17 cellular contexts compared by ENCODE assay signal in the genomic region with DNA sequence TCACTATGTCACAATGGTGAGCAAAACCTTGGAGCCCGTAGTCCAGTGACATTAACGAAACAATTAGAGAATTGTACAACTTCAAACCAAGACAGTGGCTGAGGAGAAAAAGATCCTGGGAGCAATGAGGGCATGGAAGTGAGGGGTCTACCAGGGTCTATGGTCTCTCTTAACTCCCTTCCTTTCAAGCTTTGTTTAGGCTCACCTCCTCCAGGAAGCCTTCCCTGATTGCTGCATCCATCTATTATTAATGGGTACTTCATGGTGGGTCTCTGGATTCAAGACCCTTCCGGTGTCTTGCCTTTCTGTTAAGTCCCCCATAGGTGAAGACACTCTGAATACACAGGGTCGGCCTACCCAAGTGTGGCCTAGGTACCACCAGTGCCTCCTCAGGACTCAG. TPM values are rescaled to one million over a fixed set of nuclear protein-coding genes. Genes with fewer than 3 reads are reported as not detected.
A peak's percentile ranks its signal among the peaks of the same experiment; 100 is the strongest.
DNase-seq lines count a peak whose midpoint lies in the region; ATAC-seq, FAIRE-seq and TF ChIP-seq lines count a peak whose summit lies in the region.
"Had no signal": no experiment of that assay in that cellular context is flagged by ENCODE, and none has a peak within 500 bp of the region (broad histone marks: within the 10 kb centered on the region; RNA-seq: fewer than 3 reads in every experiment).

No MANE protein-coding gene starts in this region.

- ATAC-seq in A549 = no peak
- ATAC-seq in Panc1 = no peak
- no peak for ATAC-seq in HG03520 (IDR thresholded peaks at IDR 0.05; ENCODE audit: unreplicated experiment)
- ATAC-seq: GM23338 had no signal

- CTCF ChIA-PET in A549 (lab: Yijun Ruan, JAX) = interaction anchor here (1.0 to 5.8 kb wide), 3 partner anchors 9 to 185 kb away, joined by 4 to 27 read pairs (median 5); no protein-coding TSS in a partner anchor
- CTCF ChIA-PET in Panc1 (lab: Charles Lee) = interaction anchor here (0.6 kb wide), 1 partner anchor 403 kb away, joined by 7 read pairs; no protein-coding TSS in a partner anchor

- TF ChIP-seq EP300 in A549 (IDR thresholded peaks at IDR 0.05) = no peak
- no peak for TF ChIP-seq EP300 in tibial nerve (IDR thresholded peaks at IDR 0.05)

- H3K79me2 ChIP-seq in astrocyte (ENCODE audit: insufficient read depth, low read length) = no peaks in the 10 kb centered on the region

- TF ChIP-seq RAD21 in A549 (conservative IDR thresholded peaks at IDR 0.05 in 1 of 2, IDR thresholded peaks at IDR 0.05 in 1 of 2) = no peak

- H3K4me2 ChIP-seq in A549 (no peak overlapping the region), astrocyte (ENCODE audit: low read length) (no peak overlapping the region)
- H3K4me2 ChIP-seq: GM23338 had no signal

- 87% methylated on average over 4 of the region's 4 CpGs for WGBS in A549 (ENCODE audit: missing lambda C conversion rate)
- WGBS in tibial nerve, 2 donors = 88 to 93% methylated on average over 4 of the region's 4 CpGs

- H3K27ac Mint-ChIP-seq in astrocyte (ENCODE audit: unreplicated experiment) (peak overlapping the region; percentile 55), nephron (peak overlapping the region; percentile 82 to 97 (median 93))
- H3K27ac Mint-ChIP-seq: CD4-positive, alpha-beta T cell; GM23338; IgD-negative memory B cell had no signal

- POLR2A ChIA-PET in A549 (lab: Yijun Ruan, JAX) (no interaction called here), Panc1 (lab: Charles Lee) (no interaction called here)

- H3K27ac ChIP-seq in A549 (peak overlapping the region; percentile 86 to 97), Panc1 (ENCODE audit: low read length) (peak overlapping the region; percentile 88), astrocyte (ENCODE audit: low read depth, low read length) (no peak overlapping the region), tibial nerve (no peak overlapping the region)

- H4K20me1 ChIP-seq in astrocyte (ENCODE audit: insufficient read depth, low read length) = no peaks in the 10 kb centered on the region

- no peak overlapping the region for H3K9ac ChIP-seq in astrocyte (ENCODE audit: low read length)

- no TSS peak for BruUV-seq in Panc1 (replicated peaks; lab: Mats Ljungman, UMichigan)

- H3K4me1 ChIP-seq in A549 (peaks cover 58% of the 10 kb centered on the region), Panc1 (ENCODE audit: control insufficient read depth, insufficient read depth, low read length) (peaks cover 57% of the 10 kb centered on the region), astrocyte (ENCODE audit: insufficient read depth, low read length) (peaks cover 31% of the 10 kb centered on the region), tibial nerve (peaks cover 0 to 17% (median 0%) of the 10 kb centered on the region in 4 donors)

- no peak for FAIRE-seq in A549 (lab: Jason Lieb, UNC)
- no peak for FAIRE-seq in astrocyte (lab: Jason Lieb, UNC)

- TF ChIP-seq CTCF in A549 (IDR thresholded peaks at IDR 0.05) = no peak
- no peak for TF ChIP-seq CTCF in Panc1 (IDR thresholded peaks at IDR 0.05)
- TF ChIP-seq CTCF in astrocyte (IDR thresholded peaks at IDR 0.05; ENCODE audit: insufficient read depth, low read depth, low read length) = no peak
- no peak for TF ChIP-seq CTCF in nephron (IDR thresholded peaks at IDR 0.05; ENCODE audit: unreplicated experiment in 3 of 3)
- TF ChIP-seq CTCF in tibial nerve (IDR thresholded peaks at IDR 0.05) = no peak

- H3K9me3 Mint-ChIP-seq in astrocyte (ENCODE audit: unreplicated experiment) (peaks cover 3% of the 10 kb centered on the region), nephron (peaks cover 4% of the 10 kb centered on the region)
- H3K9me3 Mint-ChIP-seq: CD4-positive, alpha-beta T cell had no signal

- H2AFZ ChIP-seq in astrocyte (ENCODE audit: low read depth, low read length) = no peak overlapping the region
- H2AFZ ChIP-seq: GM23338 had no signal

- H3K9me3 ChIP-seq in A549 (no peaks in the 10 kb centered on the region; the same call in 2 of the 3 replicates), Panc1 (ENCODE audit: control insufficient read depth, insufficient read depth, low read depth, low read length) (peaks cover 4% of the 10 kb centered on the region; the same call in 1 of the 2 replicates), astrocyte (ENCODE audit: insufficient read depth, low read depth, low read length) (no peaks in the 10 kb centered on the region), tibial nerve (peaks cover 0 to 5% (median 0%) of the 10 kb centered on the region in 4 donors)

- in situ Hi-C loops in Panc1 (cut with HindIII; ENCODE audit: low pct_unique_long_range_greater_than_20kb, low sequenced_read_pairs) = no loop called here

- H3K27me3 ChIP-seq in Panc1 (ENCODE audit: control insufficient read depth, insufficient read depth, low read length) (no peaks in the 10 kb centered on the region), astrocyte (ENCODE audit: insufficient read depth, low read length) (no peaks in the 10 kb centered on the region), tibial nerve (no peaks in the 10 kb centered on the region)

- TF ChIP-seq POLR2A in A549 (IDR thresholded peaks at IDR 0.05; ENCODE audit: low read length) (no peak), tibial nerve (IDR thresholded peaks at IDR 0.05) (no peak)

- intact Hi-C loops in Panc1 (cut with micrococcal nuclease; ENCODE audit: unreplicated experiment) = no loop called here

- no peak overlapping the region for H3K4me3 Mint-ChIP-seq in astrocyte (ENCODE audit: unreplicated experiment)
- H3K4me3 Mint-ChIP-seq in nephron = no peak overlapping the region
- H3K4me3 Mint-ChIP-seq: CD4-positive, alpha-beta T cell; GM23338; H9; IgD-negative memory B cell had no signal

- DNase-seq in A549 (ENCODE audit: low read depth in 1 of 2, low spot score in 1 of 2) (no peak), Panc1 (ENCODE audit: low read depth, low spot score) (no peak), astrocyte (ENCODE audit: low read depth) (no peak), superior temporal gyrus (ENCODE audit: extremely low spot score) (no peak), tibial nerve (ENCODE audit: low spot score in 2 of 2) (no peak)
- DNase-seq: 8988T; ACHN; C1 segment of cervical spinal cord; Calu3; CD4-positive, alpha-beta T cell; DMS 273 treated with DMSO at 0.1 percent for 48 hours; H9 had no signal

- H3K36me3 Mint-ChIP-seq in astrocyte (ENCODE audit: low read depth, unreplicated experiment) (peaks cover 3% of the 10 kb centered on the region), nephron (ENCODE audit: low read depth) (no peaks in the 10 kb centered on the region)

- H3K4me3 ChIP-seq in A549 = no peak overlapping the region
- no peak overlapping the region for H3K4me3 ChIP-seq in Panc1 (ENCODE audit: low read depth in 2 of 2, low read length in 2 of 2)
- H3K4me3 ChIP-seq in astrocyte (ENCODE audit: insufficient read depth, low read depth, low read length) = no peak overlapping the region
- no peak overlapping the region for H3K4me3 ChIP-seq in tibial nerve
- H3K4me3 ChIP-seq: GM23338 had no signal

- H3K36me3 ChIP-seq in Panc1 (ENCODE audit: control insufficient read depth, insufficient read depth, low read length) (no peaks in the 10 kb centered on the region), astrocyte (ENCODE audit: insufficient read depth, low read length) (no peaks in the 10 kb centered on the region), tibial nerve (no peaks in the 10 kb centered on the region)

- H3K4me1 Mint-ChIP-seq in astrocyte (ENCODE audit: low read depth, unreplicated experiment) (peaks cover 34% of the 10 kb centered on the region), nephron (peaks cover 68% of the 10 kb centered on the region)

- H3K27me3 Mint-ChIP-seq in astrocyte (ENCODE audit: low read depth, unreplicated experiment) = peaks cover 6% of the 10 kb centered on the region
- peaks cover 8% of the 10 kb centered on the region for H3K27me3 Mint-ChIP-seq in nephron (ENCODE audit: low read depth)
- H3K27me3 Mint-ChIP-seq: CD4-positive, alpha-beta T cell had no signal

TF ChIP-seq in A549, 52 proteins besides CTCF, POLR2A, EP300 and RAD21:
- TF ChIP-seq RCOR1 (IDR thresholded peaks at IDR 0.05; ENCODE audit: low read depth, low read length) (no peak), ZFP36 (IDR thresholded peaks at IDR 0.05; ENCODE audit: borderline replicate concordance, partially characterized antibody) (peak; percentile 94)

RNA-seq across cellular contexts. Expression of a gene that starts 38.1 kb away (rescaled TPM):
- polyA plus RNA-seq in A549 (2011; rRNA removed) (not detected in 2 replicates), A549 (2017; fragmentation: RNase III; extraction: RNeasy Plus Mini Kit Qiagen cat#74134 plus additional on column Dnase treatment) (not detected in 3 replicates)
- polyA plus RNA-seq in A549 (2012; cell fraction: cytosol; rRNA removed) = not detected in 2 replicates
- polyA plus RNA-seq in A549 (2012; cell fraction: nucleus; rRNA removed) = not detected in 2 replicates
- polyA minus RNA-seq in A549 (2011; rRNA and poly(A)+ RNA removed) = not detected in 2 replicates
- total RNA-seq in Panc1 (2021; ENCODE audit: unreplicated experiment) (not detected), astrocyte (not detected in 2 replicates), tibial nerve (not detected)
- polyA plus RNA-seq in Panc1 (2012; ENCODE audit: insufficient read length) = not detected
- total RNA-seq: Calu3; CD4-positive, alpha-beta T cell; Daoy; GM23338; H9 had no signal
- polyA plus RNA-seq: GM23338, IgD-negative memory B cell had no signal

RNA-seq across cellular contexts. Expression of a gene that starts 52.9 kb away (rescaled TPM):
- polyA plus RNA-seq in A549 (2011; rRNA removed) = 43.2 and 53.0 TPM in 2 replicates
- 32.8 and 35.7 TPM in 2 replicates for polyA plus RNA-seq in A549 (2012; cell fraction: cytosol; rRNA removed)
- polyA plus RNA-seq in A549 (2012; cell fraction: nucleus; rRNA removed) = 64.8 and 72.6 TPM in 2 replicates
- 44.1 to 48.8 TPM (median 48.3 TPM) in 3 replicates for polyA plus RNA-seq in A549 (2017; fragmentation: RNase III; extraction: RNeasy Plus Mini Kit Qiagen cat#74134 plus additional on column Dnase treatment)
- polyA minus RNA-seq in A549 (2011; rRNA and poly(A)+ RNA removed) = 40.6 and 49.4 TPM in 2 replicates
- 89.8 TPM for total RNA-seq in Panc1 (2021; ENCODE audit: unreplicated experiment)
- 75.3 TPM for polyA plus RNA-seq in Panc1 (2012; ENCODE audit: insufficient read length)
- 57.1 and 62.2 TPM in 2 replicates for total RNA-seq in astrocyte
- 10 to 100 TPM; 55.7 to 97.8 (median 70.1) TPM for total RNA-seq in tibial nerve

Comparison
In these comparisons a context has a peak if more than half of its experiments do, and no peak if none do; other contexts are left out.
1. H3K27ac ChIP-seq: peak in A549 (2 of 2) and Panc1 (single experiment); none in astrocyte (single experiment) and tibial nerve (0 of 4).